In genomic region chr6:134397674-134398073, GRCh38 we compare ENCODE assay signal across 28 cellular contexts.
DNase-seq lines count a peak whose midpoint lies in the region; ATAC-seq and TF ChIP-seq lines count a peak whose summit lies in the region.
"Had no signal": no experiment of that assay in that cellular context is flagged by ENCODE, and none has a peak within 500 bp of the region (broad histone marks: within the 10 kb centered on the region; RNA-seq: fewer than 3 reads in every experiment).

No MANE protein-coding gene starts in this region.

- H3K4me2 ChIP-seq in parathyroid adenoma (ENCODE audit: low read length): no peak overlapping the region
- H3K4me2 ChIP-seq: GM23338, KMS-11 had no signal

- no peaks in the 10 kb centered on the region for H3K27me3 Mint-ChIP-seq in activated naive CD8-positive, alpha-beta T cell treated with anti-CD3 and anti-CD28 coated beads, Interleukin-2, amount 50 U/mL, for 24 hours
- H3K27me3 Mint-ChIP-seq in activated naive CD8-positive, alpha-beta T cell treated with anti-CD3 and anti-CD28 coated beads for 36 hours: no peaks in the 10 kb centered on the region
- no peaks in the 10 kb centered on the region for H3K27me3 Mint-ChIP-seq in dendritic cell treated with granulocyte-macrophage colony-stimulating factor and Interleukin-4, amounts not matched to agents 40 ng/mL and 50 ng/mL, for 4 days
- H3K27me3 Mint-ChIP-seq: CD4-positive, alpha-beta memory T cell had no signal

- no peak overlapping the region for H3K4me3 ChIP-seq in parathyroid adenoma (ENCODE audit: low read depth, low read length)
- H3K4me3 ChIP-seq: GM12878, GM23338 had no signal

- intact Hi-C loops in dendritic cell treated with granulocyte-macrophage colony-stimulating factor and Interleukin-4, amounts not matched to agents 40 ng/mL and 50 ng/mL, for 4 days (cut with micrococcal nuclease): no loop called here

- DNase-seq in activated naive CD8-positive, alpha-beta T cell treated with anti-CD3 and anti-CD28 coated beads, Interleukin-2, amount 50 U/mL, for 24 hours: no peak
- DNase-seq in activated naive CD8-positive, alpha-beta T cell treated with anti-CD3 and anti-CD28 coated beads for 36 hours: no peak
- DNase-seq in putamen (ENCODE audit: low spot score) (no peak), HuH-7.5 (ENCODE audit: low spot score) (no peak)
- DNase-seq: 8988T; ACHN; BE2C; CD4-positive, alpha-beta memory T cell; COR-L47; DMS79; EL; H9; IMR-90; MM.1S; NCI-H1092 treated with DMSO at 0.1 percent for 48 hours; NCI-H1436 treated with DMSO at 0.1 percent for 48 hours; NCI-H1930; NCI-H2227 treated with DMSO at 0.1 percent for 48 hours; NCI-H526 treated with DMSO at 0.1 percent for 48 hours; SHP77 had no signal

- H3K27ac ChIP-seq in parathyroid adenoma: no peak overlapping the region
- H3K27ac ChIP-seq: KMS-11, RWPE1 had no signal

- TF ChIP-seq CTCF in parathyroid adenoma (IDR thresholded peaks at IDR 0.05): no peak

- H3K36me3 Mint-ChIP-seq in activated naive CD8-positive, alpha-beta T cell treated with anti-CD3 and anti-CD28 coated beads, Interleukin-2, amount 50 U/mL, for 24 hours (ENCODE audit: low read depth): no peaks in the 10 kb centered on the region
- H3K36me3 Mint-ChIP-seq in activated naive CD8-positive, alpha-beta T cell treated with anti-CD3 and anti-CD28 coated beads for 36 hours: no peaks in the 10 kb centered on the region
- no peaks in the 10 kb centered on the region for H3K36me3 Mint-ChIP-seq in dendritic cell treated with granulocyte-macrophage colony-stimulating factor and Interleukin-4, amounts not matched to agents 40 ng/mL and 50 ng/mL, for 4 days (ENCODE audit: low read depth)
- H3K36me3 Mint-ChIP-seq: CD4-positive, alpha-beta memory T cell had no signal

- H3K27ac Mint-ChIP-seq in activated naive CD8-positive, alpha-beta T cell treated with anti-CD3 and anti-CD28 coated beads, Interleukin-2, amount 50 U/mL, for 24 hours: peak overlapping the region; percentile 78
- no peak overlapping the region for H3K27ac Mint-ChIP-seq in activated naive CD8-positive, alpha-beta T cell treated with anti-CD3 and anti-CD28 coated beads for 36 hours
- peak overlapping the region; percentile 32 for H3K27ac Mint-ChIP-seq in dendritic cell treated with granulocyte-macrophage colony-stimulating factor and Interleukin-4, amounts not matched to agents 40 ng/mL and 50 ng/mL, for 4 days
- H3K27ac Mint-ChIP-seq: CD4-positive, alpha-beta memory T cell; GM23338; H9 had no signal

- peak overlapping the region; percentile 41 for H2AFZ ChIP-seq in parathyroid adenoma

- H3K9me3 Mint-ChIP-seq in activated naive CD8-positive, alpha-beta T cell treated with anti-CD3 and anti-CD28 coated beads, Interleukin-2, amount 50 U/mL, for 24 hours: no peaks in the 10 kb centered on the region
- no peaks in the 10 kb centered on the region for H3K9me3 Mint-ChIP-seq in activated naive CD8-positive, alpha-beta T cell treated with anti-CD3 and anti-CD28 coated beads for 36 hours
- peaks cover 6% of the 10 kb centered on the region for H3K9me3 Mint-ChIP-seq in dendritic cell treated with granulocyte-macrophage colony-stimulating factor and Interleukin-4, amounts not matched to agents 40 ng/mL and 50 ng/mL, for 4 days
- H3K9me3 Mint-ChIP-seq: CD4-positive, alpha-beta memory T cell; GM23338; H9 had no signal

- no peak for ATAC-seq in activated naive CD8-positive, alpha-beta T cell treated with anti-CD3 and anti-CD28 coated beads, Interleukin-2, amount 50 U/mL, for 24 hours
- ATAC-seq in HG03442 (IDR thresholded peaks at IDR 0.05; ENCODE audit: unreplicated experiment): no peak
- ATAC-seq: GM23338, Panc1 had no signal

- H3K9me3 ChIP-seq in parathyroid adenoma (ENCODE audit: control insufficient read depth, low read length): no peaks in the 10 kb centered on the region
- H3K9me3 ChIP-seq: BE2C had no signal

- H3K4me3 Mint-ChIP-seq in activated naive CD8-positive, alpha-beta T cell treated with anti-CD3 and anti-CD28 coated beads, Interleukin-2, amount 50 U/mL, for 24 hours: no peak overlapping the region
- H3K4me3 Mint-ChIP-seq in activated naive CD8-positive, alpha-beta T cell treated with anti-CD3 and anti-CD28 coated beads for 36 hours: no peak overlapping the region
- no peak overlapping the region for H3K4me3 Mint-ChIP-seq in dendritic cell treated with granulocyte-macrophage colony-stimulating factor and Interleukin-4, amounts not matched to agents 40 ng/mL and 50 ng/mL, for 4 days
- H3K4me3 Mint-ChIP-seq: CD4-positive, alpha-beta memory T cell; GM23338; H9 had no signal

- H3K4me1 Mint-ChIP-seq in activated naive CD8-positive, alpha-beta T cell treated with anti-CD3 and anti-CD28 coated beads, Interleukin-2, amount 50 U/mL, for 24 hours: peaks cover 26% of the 10 kb centered on the region
- H3K4me1 Mint-ChIP-seq in activated naive CD8-positive, alpha-beta T cell treated with anti-CD3 and anti-CD28 coated beads for 36 hours: peaks cover 22% of the 10 kb centered on the region
- H3K4me1 Mint-ChIP-seq in dendritic cell treated with granulocyte-macrophage colony-stimulating factor and Interleukin-4, amounts not matched to agents 40 ng/mL and 50 ng/mL, for 4 days (ENCODE audit: low read depth): peaks cover 46% of the 10 kb centered on the region
- H3K4me1 Mint-ChIP-seq: CD4-positive, alpha-beta memory T cell had no signal

- H3K4me1 ChIP-seq in parathyroid adenoma: peaks cover 9% of the 10 kb centered on the region
- H3K4me1 ChIP-seq: BE2C had no signal

- no peaks in the 10 kb centered on the region for H3K79me2 ChIP-seq in parathyroid adenoma

- H3K36me3 ChIP-seq in parathyroid adenoma (ENCODE audit: control insufficient read depth, insufficient read depth, low read length): no peaks in the 10 kb centered on the region
- H3K36me3 ChIP-seq: BE2C had no signal

- no peaks in the 10 kb centered on the region for H3K27me3 ChIP-seq in parathyroid adenoma (ENCODE audit: control insufficient read depth, insufficient read depth, low read length)
- H3K27me3 ChIP-seq: BE2C had no signal

- no peak overlapping the region for H3K9ac ChIP-seq in parathyroid adenoma
- H3K9ac ChIP-seq: KMS-11 had no signal
